12 cellular contexts compared by ENCODE assay signal in genomic region chr16:30398660-30399434, GRCh38. TPM values are rescaled to one million over a fixed set of nuclear protein-coding genes. Genes with fewer than 3 reads are reported as not detected.
A peak's percentile ranks its signal among the peaks of the same experiment; 100 is the strongest.
DNase-seq lines count a peak whose midpoint lies in the region; ATAC-seq and TF ChIP-seq lines count a peak whose summit lies in the region.
"Had no signal": no experiment of that assay in that cellular context is flagged by ENCODE, and none has a peak within 500 bp of the region (broad histone marks: within the 10 kb centered on the region; RNA-seq: fewer than 3 reads in every experiment).

No MANE protein-coding gene starts in this region.

- H3K9me3 ChIP-seq in endodermal cell (ENCODE audit: control insufficient read depth, low read length): no peaks in the 10 kb centered on the region
- H3K9me3 ChIP-seq in trophoblast cell (ENCODE audit: insufficient read depth, low read depth, low read length): no peaks in the 10 kb centered on the region
- no peaks in the 10 kb centered on the region for H3K9me3 ChIP-seq in spleen
- H3K9me3 ChIP-seq: right atrium auricular region, SJSA1 had no signal

- H3K9me3 Mint-ChIP-seq in endodermal cell: no peaks in the 10 kb centered on the region

- H3K4me1 ChIP-seq in endodermal cell (ENCODE audit: control insufficient read depth, insufficient read depth, low read length): no peaks in the 10 kb centered on the region
- H3K4me1 ChIP-seq in trophoblast cell (ENCODE audit: control insufficient read depth in 1 of 2, insufficient read depth in 2 of 2, low read length in 2 of 2): peaks cover 14 to 18% of the 10 kb centered on the region in 2 experiments
- H3K4me1 ChIP-seq in spleen: peaks cover 10 to 84% (median 52%) of the 10 kb centered on the region in 6 donors

- H3K36me3 ChIP-seq in endodermal cell (ENCODE audit: control insufficient read depth, insufficient read depth, low read length) (peaks cover 25% of the 10 kb centered on the region), trophoblast cell (ENCODE audit: control insufficient read depth in 1 of 2, insufficient read depth in 2 of 2, low read length in 2 of 2) (peaks cover 19 to 20% of the 10 kb centered on the region in 2 experiments), spleen (peaks cover 0 to 20% (median 13%) of the 10 kb centered on the region in 6 donors)

- peaks cover 16% of the 10 kb centered on the region for H3K36me3 Mint-ChIP-seq in endodermal cell (ENCODE audit: low read depth)

- H4K12ac ChIP-seq in trophoblast cell (ENCODE audit: low read depth, low read length): peak overlapping the region; percentile 5

- peak overlapping the region; percentile 19 for H3K18ac ChIP-seq in trophoblast cell (ENCODE audit: low read length)

- no peak for TF ChIP-seq POLR2A in spleen (IDR thresholded peaks at IDR 0.05)

- H3K4me2 ChIP-seq in trophoblast cell (ENCODE audit: low read length): no peak overlapping the region

- H2BK120ac ChIP-seq in trophoblast cell (ENCODE audit: insufficient read depth, low read length, poor library complexity): no peak overlapping the region

- H4K8ac ChIP-seq in trophoblast cell (ENCODE audit: low read depth, low read length): no peak overlapping the region

- no peak overlapping the region for H3K14ac ChIP-seq in trophoblast cell (ENCODE audit: low read length)

- H3K4me3 ChIP-seq in endodermal cell (ENCODE audit: low read length) (peak overlapping the region; percentile 73), trophoblast cell (ENCODE audit: low read depth, low read length) (peak overlapping the region; percentile 26), spleen (no peak overlapping the region)

- H3K27me3 ChIP-seq in endodermal cell (ENCODE audit: control insufficient read depth, insufficient read depth, low read length, poor library complexity, severe bottlenecking) (no peaks in the 10 kb centered on the region), trophoblast cell (ENCODE audit: insufficient read depth, low read length) (no peaks in the 10 kb centered on the region), spleen (replicated peaks in 1 of 7) (no peaks in the 10 kb centered on the region)
- H3K27me3 ChIP-seq: right atrium auricular region, SJSA1 had no signal

- ATAC-seq in HG02981 (IDR thresholded peaks at IDR 0.05; ENCODE audit: unreplicated experiment) (no peak), GM21529 (IDR thresholded peaks at IDR 0.05; ENCODE audit: unreplicated experiment) (no peak)
- ATAC-seq: left lobe of liver had no signal

- TF ChIP-seq CTCF in endodermal cell (conservative IDR thresholded peaks at IDR 0.05) (no peak), spleen (IDR thresholded peaks at IDR 0.05 in 8 of 11, conservative IDR thresholded peaks at IDR 0.05 in 3 of 11) (no peak)

- H2BK5ac ChIP-seq in trophoblast cell (ENCODE audit: low read depth, low read length, poor library complexity): no peak overlapping the region

- H3K23ac ChIP-seq in trophoblast cell (ENCODE audit: low read length): no peak overlapping the region

- peaks cover 7% of the 10 kb centered on the region for H3K27me3 Mint-ChIP-seq in endodermal cell (ENCODE audit: insufficient read depth)

- peaks cover 19% of the 10 kb centered on the region for H3K79me2 ChIP-seq in trophoblast cell (ENCODE audit: control insufficient read depth, insufficient read depth, low read length, poor library complexity)

- H2BK12ac ChIP-seq in trophoblast cell (ENCODE audit: low read length): peak overlapping the region; percentile 4

- H2AK5ac ChIP-seq in trophoblast cell (ENCODE audit: low read length): peak overlapping the region; percentile 4

- H3K27ac Mint-ChIP-seq in endodermal cell: peak overlapping the region; percentile 97

- H3K9ac ChIP-seq in endodermal cell (ENCODE audit: extremely low read depth, low read length, poor library complexity, severe bottlenecking) (no peak overlapping the region), trophoblast cell (ENCODE audit: low read length) (no peak overlapping the region)

- no peak overlapping the region for H2AFZ ChIP-seq in trophoblast cell (ENCODE audit: insufficient read depth, low read length, poor library complexity)

- WGBS in endodermal cell (ENCODE audit: insufficient coverage in 1 of 2, insufficient read length in 1 of 2), 2 experiments: 87 to 88% methylated on average over 22 to 23 of the region's 23 CpGs
- WGBS in trophoblast cell (ENCODE audit: extremely low coverage, insufficient coverage, insufficient read length): no CpG with 5 or more reads among the region's 23 CpGs
- WGBS in spleen, 5 donors: 69 to 85% (median 82%) methylated on average over 14 to 23 of the region's 23 CpGs

- peak overlapping the region; percentile 65 for H3K4me3 Mint-ChIP-seq in endodermal cell

- H3K79me1 ChIP-seq in trophoblast cell (ENCODE audit: low read length): peaks cover 32% of the 10 kb centered on the region

- H3K4me1 Mint-ChIP-seq in endodermal cell: peaks cover 35% of the 10 kb centered on the region

- peak overlapping the region; percentile 99 for H3K27ac ChIP-seq in endodermal cell (ENCODE audit: low read depth, low read length)
- peak overlapping the region; percentile 100 for H3K27ac ChIP-seq in trophoblast cell (ENCODE audit: low read depth, low read length)
- H3K27ac ChIP-seq in spleen: peak overlapping the region in 1 of 8 donors; percentile 83

- no peak overlapping the region for H3K4ac ChIP-seq in trophoblast cell (ENCODE audit: low read depth, low read length)

- peak overlapping the region; percentile 71 for H4K91ac ChIP-seq in trophoblast cell (ENCODE audit: low read depth, low read length)

- DNase-seq in ELF-1 (ENCODE audit: low read depth, low spot score) (peak; percentile 35), NCI-H2227 treated with DMSO at 0.1 percent for 48 hours (lab: John Stamatoyannopoulos, UW) (peak; percentile 3), endodermal cell (peak; percentile 69), trophoblast cell (no peak), AG08396 (ENCODE audit: low spot score) (no peak), spleen (no peak)

- intact Hi-C loops in spleen (cut with DNase I; ENCODE audit: low total_unique reads): no loop called here

RNA-seq across cellular contexts. Expression of gene ZNF48, which starts 3.6 kb away (rescaled TPM):
- total RNA-seq in endodermal cell: 10 to 100 TPM; 40.1 to 58.4 TPM
- 66.8 TPM for polyA plus RNA-seq in endodermal cell (2013, experiment 1 of 2)
- 70.0 TPM for polyA plus RNA-seq in endodermal cell (2013, experiment 2 of 2)
- polyA plus RNA-seq in trophoblast cell (2013): 11.6 and 12.1 TPM in 2 replicates
- total RNA-seq in spleen: 10 to 100 TPM in 3 of 7 donors, 1 to 10 TPM in 4; 7.1 to 10.4 (median 9.5) TPM
- polyA plus RNA-seq in spleen: 1 to 10 TPM; 2.7 to 5.7 (median 3.5) TPM

RNA-seq across cellular contexts. Expression of gene ZNF771, which starts 8.6 kb away (rescaled TPM):
- 10 to 100 TPM; 14.7 to 16.6 TPM for total RNA-seq in endodermal cell
- polyA plus RNA-seq in endodermal cell (2013, experiment 1 of 2): 9.5 TPM
- polyA plus RNA-seq in endodermal cell (2013, experiment 2 of 2): 9.1 TPM
- 4.8 TPM in 2 replicates for polyA plus RNA-seq in trophoblast cell (2013)
- 10 to 100 TPM in 1 of 7 donors, 1 to 10 TPM in 6; 2.2 to 10.2 (median 3.1) TPM for total RNA-seq in spleen
- 1 to 10 TPM; 2.3 to 3.7 (median 3.1) TPM for polyA plus RNA-seq in spleen

RNA-seq across cellular contexts. Expression of gene SEPTIN1, which starts 16.5 kb away (rescaled TPM):
- total RNA-seq in endodermal cell (1 to 10 TPM; 1.1 to 2.3 TPM), spleen (100 to 1,000 TPM in 1 of 7 donors, 10 to 100 TPM in 6; 38.5 to 105 (median 72.4) TPM)
- 3.3 TPM for polyA plus RNA-seq in endodermal cell (2013, experiment 1 of 2)
- polyA plus RNA-seq in endodermal cell (2013, experiment 2 of 2): 2.0 TPM
- 1.3 and 1.5 TPM in 2 replicates for polyA plus RNA-seq in trophoblast cell (2013)
- polyA plus RNA-seq in spleen: 100 to 1,000 TPM; 154 to 199 (median 179) TPM
- total RNA-seq: NCI-H460, SJSA1 had no signal

RNA-seq across cellular contexts. Expression of gene MYL11, which starts 24.2 kb away (rescaled TPM):
- 1 to 10 TPM in 1 of 2 donors, not detected in 1; 1.2 TPM for total RNA-seq in endodermal cell
- 0.64 TPM for polyA plus RNA-seq in endodermal cell (2013, experiment 1 of 2)
- polyA plus RNA-seq in endodermal cell (2013, experiment 2 of 2): 0.62 TPM
- polyA plus RNA-seq in trophoblast cell (2013): 4.0 and 5.0 TPM in 2 replicates
- total RNA-seq in spleen: 1 to 10 TPM in 1 of 7 donors, not detected in 6; 1.4 TPM
- 1 to 10 TPM; 2.7 to 4.3 (median 2.8) TPM for polyA plus RNA-seq in spleen
- total RNA-seq: left lobe of liver, NCI-H460, right atrium auricular region, SJSA1 had no signal

RNA-seq across cellular contexts. Expression of gene TBC1D10B, which starts 28.6 kb away (rescaled TPM):
- total RNA-seq in endodermal cell (10 to 100 TPM; 30.7 to 36.3 TPM), spleen (10 to 100 TPM; 32.5 to 50.4 (median 45.8) TPM)
- 32.4 TPM for polyA plus RNA-seq in endodermal cell (2013, experiment 1 of 2)
- polyA plus RNA-seq in endodermal cell (2013, experiment 2 of 2): 27.8 TPM
- 29.4 and 29.9 TPM in 2 replicates for polyA plus RNA-seq in trophoblast cell (2013)
- 10 to 100 TPM; 17.3 to 33.3 (median 22.5) TPM for polyA plus RNA-seq in spleen

Comparison
In these comparisons a context has a peak if more than half of its experiments do, and no peak if none do; other contexts are left out.
1. DNase-seq: peak in ELF-1 (single experiment), NCI-H2227 treated with DMSO at 0.1 percent for 48 hours (single experiment) and endodermal cell (single experiment); none in trophoblast cell (0 of 2), AG08396 (single experiment) and spleen (single experiment).
2. H3K4me3 ChIP-seq: peak in endodermal cell (single experiment) and trophoblast cell (single experiment); none in spleen (0 of 8).
3. RNA of gene SEPTIN1, which starts 16.5 kb away (total RNA-seq): 38.5 to 105 TPM in spleen; 1.1 to 2.3 TPM in endodermal cell; every median in the first group is over 10 times any median in the second.